Comparison of ENCODE assay signal across 17 cellular contexts in genomic region chr16:82834156-82834758, GRCh38.
DNase-seq lines count a peak whose midpoint lies in the region; ATAC-seq and TF ChIP-seq lines count a peak whose summit lies in the region.
"Had no signal": no experiment of that assay in that cellular context is flagged by ENCODE, and none has a peak within 500 bp of the region (broad histone marks: within the 10 kb centered on the region; RNA-seq: fewer than 3 reads in every experiment).

No MANE protein-coding gene starts in this region.

- H3K23ac ChIP-seq in IMR-90 (ENCODE audit: low read depth, low read length): no peak overlapping the region

- H2AK9ac ChIP-seq in IMR-90 (replicated peaks; ENCODE audit: low read depth, low read length, poor library complexity): no peak overlapping the region

- no peak overlapping the region for H4K91ac ChIP-seq in IMR-90 (ENCODE audit: insufficient read depth, low read depth, low read length)

- H3K4me2 ChIP-seq in IMR-90 (ENCODE audit: low read depth, low read length) (no peak overlapping the region), smooth muscle cell (peak overlapping the region; percentile 36)
- H3K4me2 ChIP-seq: KMS-11 had no signal

- dilution Hi-C loops in IMR-90 (cut with HindIII; ENCODE audit: low sequenced_read_pairs, unreplicated experiment): no loop called here

- no peak overlapping the region for H3K4ac ChIP-seq in IMR-90 (ENCODE audit: low read depth, low read length)

- WGBS in IMR-90 (ENCODE audit: extremely low coverage in 2 of 2, insufficient read length in 1 of 2), 2 experiments: no CpG with 5 or more reads among the region's 8 CpGs
- WGBS in smooth muscle cell (ENCODE audit: low lambda C conversion rate): 44% methylated on average over 8 of the region's 8 CpGs

- H2AK5ac ChIP-seq in IMR-90 (ENCODE audit: low read depth, low read length): no peak overlapping the region

- TF ChIP-seq POLR2A in IMR-90 (IDR thresholded peaks at IDR 0.05; ENCODE audit: low read depth, low read length): no peak

- H3K27ac ChIP-seq in IMR-90 (ENCODE audit: insufficient read depth, low read length): no peak overlapping the region
- no peak overlapping the region for H3K27ac ChIP-seq in smooth muscle cell (ENCODE audit: low read depth)
- H3K27ac ChIP-seq: KMS-11 had no signal

- H3K9ac ChIP-seq in IMR-90 (ENCODE audit: low read depth, low read length) (no peak overlapping the region), smooth muscle cell (ENCODE audit: low read depth) (no peak overlapping the region)
- H3K9ac ChIP-seq: KMS-11 had no signal

- no peak overlapping the region for H3K56ac ChIP-seq in IMR-90 (ENCODE audit: extremely low read depth, insufficient read depth, low read length)

- H3K79me2 ChIP-seq in smooth muscle cell (ENCODE audit: low read depth): no peaks in the 10 kb centered on the region

- H3K36me3 ChIP-seq in IMR-90 (ENCODE audit: control insufficient read depth, insufficient read depth, low read length) (no peaks in the 10 kb centered on the region), smooth muscle cell (ENCODE audit: low read depth) (no peaks in the 10 kb centered on the region)

- no peak overlapping the region for H2BK15ac ChIP-seq in IMR-90 (ENCODE audit: low read depth, low read length)

- no peak overlapping the region for H3K14ac ChIP-seq in IMR-90 (replicated peaks; ENCODE audit: low read depth, low read length)

- H3K27me3 ChIP-seq in IMR-90 (ENCODE audit: control insufficient read depth, insufficient read depth, low read length): no peaks in the 10 kb centered on the region
- no peaks in the 10 kb centered on the region for H3K27me3 ChIP-seq in smooth muscle cell (ENCODE audit: low read depth)

- H3K18ac ChIP-seq in IMR-90 (ENCODE audit: low read depth, low read length): no peak overlapping the region

- POLR2A ChIA-PET in IMR-90 (lab: Charles Lee; ENCODE audit: unreplicated experiment): no interaction called here

- no peak for TF ChIP-seq CTCF in IMR-90 (conservative IDR thresholded peaks at IDR 0.05; ENCODE audit: low read depth, low read length)
- TF ChIP-seq CTCF in astrocyte of the spinal cord (IDR thresholded peaks at IDR 0.05; ENCODE audit: low read depth, low read length): no peak
- no peak for TF ChIP-seq CTCF in smooth muscle cell (IDR thresholded peaks at IDR 0.05; ENCODE audit: borderline replicate concordance, insufficient read depth, poor library complexity, severe bottlenecking)

- no peak for TF ChIP-seq RAD21 in IMR-90 (IDR thresholded peaks at IDR 0.05; ENCODE audit: low read length)

- BruUV-seq in IMR-90 (replicated peaks; lab: Mats Ljungman, UMichigan): no TSS peak

- no peak overlapping the region for H2BK120ac ChIP-seq in IMR-90 (ENCODE audit: low read depth, low read length)

- H4K20me1 ChIP-seq in IMR-90 (ENCODE audit: insufficient read depth, low read length) (0 out of 2 replicates have a peak, but pooled peaks cover 7% of the 10 kb centered on the region), smooth muscle cell (ENCODE audit: low read depth) (no peaks in the 10 kb centered on the region)

- H3K4me3 ChIP-seq in IMR-90 (ENCODE audit: insufficient read depth, low read depth, low read length) (no peak overlapping the region), astrocyte of the spinal cord (ENCODE audit: low read depth, low read length) (no peak overlapping the region), smooth muscle cell (no peak overlapping the region)

- peaks cover 0 to 15% of the 10 kb centered on the region in 2 experiments; a peak in 2 of 4 replicates for H3K79me1 ChIP-seq in IMR-90 (ENCODE audit: low read depth in 1 of 2, low read length in 2 of 2)

- intact Hi-C loops in IMR-90 (cut with micrococcal nuclease): no loop called here

- H3K4me1 ChIP-seq in IMR-90 (ENCODE audit: control insufficient read depth, insufficient read depth, low read length) (no peaks in the 10 kb centered on the region), smooth muscle cell (ENCODE audit: low read depth) (peaks cover 4% of the 10 kb centered on the region)
- H3K4me1 ChIP-seq: Caco-2 had no signal

- no peak overlapping the region for H2AFZ ChIP-seq in IMR-90 (replicated peaks; ENCODE audit: low read length, poor library complexity)
- H2AFZ ChIP-seq in smooth muscle cell (ENCODE audit: low read depth): no peak overlapping the region

- H3K9me1 ChIP-seq in IMR-90 (ENCODE audit: insufficient read depth, low read length): 0 out of 2 replicates have a peak, but pooled peaks cover 3% of the 10 kb centered on the region

- H3F3A ChIP-seq in smooth muscle cell (ENCODE audit: low read depth): no peaks in the 10 kb centered on the region

- H2BK5ac ChIP-seq in IMR-90 (ENCODE audit: low read depth, low read length, poor library complexity, severe bottlenecking): no peak overlapping the region

- no peaks in the 10 kb centered on the region for H3K9me3 ChIP-seq in IMR-90 (ENCODE audit: control insufficient read depth, insufficient read depth, low read length)
- H3K9me3 ChIP-seq in smooth muscle cell (replicated peaks; ENCODE audit: low read depth): no peaks in the 10 kb centered on the region
- H3K9me3 ChIP-seq: Caco-2 had no signal

- in situ Hi-C loops in IMR-90 (cut with MboI; ENCODE audit: low sequenced_read_pairs): no loop called here
- in situ Hi-C loops in astrocyte of the spinal cord (cut with HindIII; ENCODE audit: low sequenced_read_pairs): no loop called here
- in situ Hi-C loops in G401 (cut with HindIII; ENCODE audit: low sequenced_read_pairs): no loop called here

- CTCF ChIA-PET in IMR-90 (lab: Yijun Ruan, JAX): no interaction called here

- H2BK20ac ChIP-seq in IMR-90 (ENCODE audit: low read depth, low read length): no peak overlapping the region

- no peak for ATAC-seq in IMR-90 (ENCODE audit: low read depth)
- ATAC-seq: HepG2 had no signal

- H4K8ac ChIP-seq in IMR-90 (ENCODE audit: low read depth in 2 of 2, low read length in 2 of 2): no peak overlapping the region

- DNase-seq in IMR-90: peak; percentile 46
- DNase-seq in astrocyte of the spinal cord (ENCODE audit: low read depth, low spot score): peak; percentile 25
- peak; percentile 78 for DNase-seq in myocyte (ENCODE audit: low read depth)
- DNase-seq in smooth muscle cell (lab: John Stamatoyannopoulos, UW; ENCODE audit: unreplicated experiment): no peak
- DNase-seq in NCI-H1092 treated with DMSO at 0.1 percent for 48 hours (lab: John Stamatoyannopoulos, UW): no peak
- DNase-seq in G401 (ENCODE audit: low spot score): no peak
- DNase-seq in nucleus accumbens (lab: John Stamatoyannopoulos, UW): no peak
- DNase-seq: Caco-2, DMS153, HFFc6, NCI-H1048, NCI-H2081 treated with DMSO at 0.1 percent for 48 hours, NCI-H226, NCI-H526, SIG-M5 had no signal

- H4K5ac ChIP-seq in IMR-90 (ENCODE audit: low read depth, low read length): no peak overlapping the region

TF ChIP-seq in IMR-90, 13 proteins besides CTCF, POLR2A, EP300 and RAD21:
- TF ChIP-seq CEBPB (IDR thresholded peaks at IDR 0.05; ENCODE audit: low read depth, low read length): no peak
- no peak for TF ChIP-seq MAZ (IDR thresholded peaks at IDR 0.05; ENCODE audit: borderline replicate concordance, low read depth, low read length)
- no peak for TF ChIP-seq RFX5 (IDR thresholded peaks at IDR 0.05; ENCODE audit: low read depth, low read length)
- TF ChIP-seq USF2 (IDR thresholded peaks at IDR 0.05; ENCODE audit: low read depth, low read length): no peak
- no peak for TF ChIP-seq ELK1 (IDR thresholded peaks at IDR 0.05; ENCODE audit: borderline replicate concordance, low read depth, low read length)
- TF ChIP-seq SMC3 (IDR thresholded peaks at IDR 0.05; ENCODE audit: low read depth, low read length): no peak
- no peak for TF ChIP-seq FOS (IDR thresholded peaks at IDR 0.05; ENCODE audit: low read depth, low read length)
- no peak for TF ChIP-seq NFE2L2 (IDR thresholded peaks at IDR 0.05; ENCODE audit: low read depth, low read length)
- no peak for TF ChIP-seq CHD1 (IDR thresholded peaks at IDR 0.05; ENCODE audit: low read depth, low read length)

Comparison
In these comparisons a context has a peak if more than half of its experiments do, and no peak if none do; other contexts are left out.
1. DNase-seq: peak in IMR-90 (single experiment), astrocyte of the spinal cord (single experiment) and myocyte (single experiment); none in smooth muscle cell (single experiment), NCI-H1092 treated with DMSO at 0.1 percent for 48 hours (single experiment), G401 (single experiment) and nucleus accumbens (0 of 56).